Comparison of ENCODE assay signal across 8 cellular contexts in the genomic region with DNA sequence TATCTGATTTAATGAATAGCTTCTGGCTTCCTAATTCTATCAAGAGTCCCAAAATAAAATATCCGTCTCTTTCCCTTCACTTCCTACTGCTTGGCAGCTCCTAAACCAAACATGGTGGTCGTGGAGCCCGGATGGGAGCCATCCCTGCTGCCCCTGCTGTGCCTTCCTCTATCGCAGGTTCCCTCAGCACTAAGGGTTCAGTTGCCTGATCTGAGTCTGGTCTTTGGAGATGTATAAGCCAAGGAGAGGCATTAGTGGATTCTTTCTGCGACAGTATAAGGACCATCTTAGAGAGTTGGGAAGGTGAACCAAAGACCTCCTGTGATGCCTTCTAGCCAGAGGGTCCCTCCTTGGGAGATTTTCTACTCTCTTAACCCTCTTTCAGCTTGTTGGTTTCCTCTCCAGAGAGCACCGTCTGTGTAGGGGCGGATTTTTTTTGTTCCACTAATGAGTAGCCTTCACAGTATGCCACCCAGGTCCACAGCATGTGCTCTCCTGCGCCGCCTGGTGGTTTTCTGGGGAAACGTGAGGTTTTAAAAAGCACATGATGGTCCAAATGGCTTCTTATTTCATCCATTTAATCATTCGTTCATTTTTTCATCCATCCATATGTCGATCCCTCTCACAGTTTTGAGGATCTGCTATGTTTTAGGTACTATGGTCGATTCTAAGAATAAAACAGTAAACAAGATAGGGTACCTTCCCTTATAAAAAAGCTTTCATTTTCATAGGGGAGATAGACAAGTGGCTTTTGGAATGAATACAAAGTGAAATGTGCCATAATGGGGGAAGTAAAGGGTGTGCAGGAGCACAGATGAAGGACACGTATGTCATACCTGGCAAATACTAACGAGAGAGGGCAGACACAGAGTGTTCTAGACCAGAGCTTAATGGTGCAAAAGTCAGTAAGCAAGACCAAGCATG.
DNase-seq lines count a peak whose midpoint lies in the region; ATAC-seq and TF ChIP-seq lines count a peak whose summit lies in the region.

No MANE protein-coding gene starts in this region.

- no peaks in the 10 kb centered on the region for H3K9me3 Mint-ChIP-seq in CD8-positive, alpha-beta T cell

- CTCF ChIA-PET in CD8-positive, alpha-beta T cell (lab: Charles Lee), result interaction anchor here (1.0 to 1.5 kb wide), 3 partner anchors 8 to 17 kb away, joined by 3 to 5 read pairs (median 3); no protein-coding TSS in a partner anchor

- no peak for ATAC-seq in CD8-positive, alpha-beta T cell
- ATAC-seq in HG03354 (IDR thresholded peaks at IDR 0.05; ENCODE audit: poor library complexity, severe bottlenecking, unreplicated experiment), result no peak

- no peak overlapping the region for H3K27ac Mint-ChIP-seq in CD8-positive, alpha-beta T cell

- no peaks in the 10 kb centered on the region for H3K9me3 ChIP-seq in CD8-positive, alpha-beta T cell (ENCODE audit: low read length)
- H3K9me3 ChIP-seq in neutrophil (no peaks in the 10 kb centered on the region), uterus (no peaks in the 10 kb centered on the region)

- no peak overlapping the region for H3K27ac ChIP-seq in CD8-positive, alpha-beta T cell (ENCODE audit: low read depth, low read length)
- H3K27ac ChIP-seq in neutrophil, result no peak overlapping the region
- peak overlapping the region in 1 of 2 donors; percentile 53 for H3K27ac ChIP-seq in uterus

- no peaks in the 10 kb centered on the region for H3K4me1 Mint-ChIP-seq in CD8-positive, alpha-beta T cell (ENCODE audit: low read depth)

- POLR2A ChIA-PET in CD8-positive, alpha-beta T cell (lab: Charles Lee), result no interaction called here

- H3K27me3 ChIP-seq in CD8-positive, alpha-beta T cell (ENCODE audit: insufficient read depth, low read length), result no peaks in the 10 kb centered on the region
- H3K27me3 ChIP-seq in neutrophil (peaks cover 29% of the 10 kb centered on the region), uterus (no peaks in the 10 kb centered on the region)

- no peaks in the 10 kb centered on the region for H3K36me3 ChIP-seq in CD8-positive, alpha-beta T cell (ENCODE audit: insufficient read depth, low read length)
- H3K36me3 ChIP-seq in neutrophil, result no peaks in the 10 kb centered on the region
- H3K36me3 ChIP-seq in uterus, result no peaks in the 10 kb centered on the region

- no peak overlapping the region for H3K4me3 Mint-ChIP-seq in CD8-positive, alpha-beta T cell

- H3K27me3 Mint-ChIP-seq in CD8-positive, alpha-beta T cell (ENCODE audit: low read depth), result peaks cover 12% of the 10 kb centered on the region

- peak; percentile 48 for TF ChIP-seq CTCF in CD8-positive, alpha-beta T cell (IDR thresholded peaks at IDR 0.05)
- peak; percentile 93 for TF ChIP-seq CTCF in HFF-Myc (IDR thresholded peaks at IDR 0.05; ENCODE audit: low read depth, low read length, missing control alignments)
- peak; percentile 91 for TF ChIP-seq CTCF in foreskin fibroblast (IDR thresholded peaks at IDR 0.05; ENCODE audit: low read depth, low read length)
- TF ChIP-seq CTCF in neutrophil (IDR thresholded peaks at IDR 0.05), result peak; percentile 78
- TF ChIP-seq CTCF in uterus (IDR thresholded peaks at IDR 0.05), result peak; percentile 82 to 92 (median 88)

- H3K4me1 ChIP-seq in CD8-positive, alpha-beta T cell (ENCODE audit: insufficient read depth, low read length), result no peaks in the 10 kb centered on the region
- H3K4me1 ChIP-seq in neutrophil (ENCODE audit: control insufficient read depth in 1 of 2, insufficient read depth in 1 of 2, low read depth in 1 of 2, low read length in 1 of 2) (peaks cover 28 to 49% of the 10 kb centered on the region in 2 experiments), uterus (no peaks in the 10 kb centered on the region)

- intact Hi-C loops in CD8-positive, alpha-beta T cell (cut with DNase I, micrococcal nuclease), result no loop called here
- intact Hi-C loops in uterus (cut with DNase I; ENCODE audit: low total_unique reads), result loop anchor here (10.0 kb wide), 1 partner anchor 137 kb away; no protein-coding TSS in a partner anchor

- DNase-seq in CD8-positive, alpha-beta T cell, result peak in 4 of 7 experiments; percentile 3 to 42 (median 20)
- DNase-seq in HFF-Myc (ENCODE audit: extremely low read depth, low read depth), result peak; percentile 21
- peak; percentile 9 for DNase-seq in NCI-H526 treated with DMSO at 0.1 percent for 48 hours (lab: John Stamatoyannopoulos, UW)
- DNase-seq in activated T-cell treated with anti-CD3 and anti-CD28 coated beads for 48 hours (ENCODE audit: low read depth), result peak; percentile 49
- DNase-seq in foreskin fibroblast, result peak; percentile 38 to 78
- peak; percentile 65 to 73 for DNase-seq in uterus

- no peaks in the 10 kb centered on the region for H3K36me3 Mint-ChIP-seq in CD8-positive, alpha-beta T cell

- no peak overlapping the region for H3K4me3 ChIP-seq in CD8-positive, alpha-beta T cell (ENCODE audit: low read depth, low read length)
- H3K4me3 ChIP-seq in HFF-Myc (replicated peaks; ENCODE audit: low read depth, low read length), result no peak overlapping the region
- no peak overlapping the region for H3K4me3 ChIP-seq in foreskin fibroblast (ENCODE audit: low read depth in 1 of 2, low read length in 2 of 2)
- no peak overlapping the region for H3K4me3 ChIP-seq in neutrophil (ENCODE audit: low read depth in 1 of 2, low read length in 1 of 2)
- no peak overlapping the region for H3K4me3 ChIP-seq in uterus

- no peak for TF ChIP-seq POLR2A in uterus (IDR thresholded peaks at IDR 0.05)

Comparison
In these comparisons a context has a peak if more than half of its experiments do, and no peak if none do; other contexts are left out.
1. DNase-seq: peak in every context shown above with its lines; median percentile 69 in uterus; 58 in foreskin fibroblast; 49 in activated T-cell treated with anti-CD3 and anti-CD28 coated beads for 48 hours; 21 in HFF-Myc; 20 in CD8-positive, alpha-beta T cell; 9 in NCI-H526 treated with DMSO at 0.1 percent for 48 hours.